In the genomic region with DNA sequence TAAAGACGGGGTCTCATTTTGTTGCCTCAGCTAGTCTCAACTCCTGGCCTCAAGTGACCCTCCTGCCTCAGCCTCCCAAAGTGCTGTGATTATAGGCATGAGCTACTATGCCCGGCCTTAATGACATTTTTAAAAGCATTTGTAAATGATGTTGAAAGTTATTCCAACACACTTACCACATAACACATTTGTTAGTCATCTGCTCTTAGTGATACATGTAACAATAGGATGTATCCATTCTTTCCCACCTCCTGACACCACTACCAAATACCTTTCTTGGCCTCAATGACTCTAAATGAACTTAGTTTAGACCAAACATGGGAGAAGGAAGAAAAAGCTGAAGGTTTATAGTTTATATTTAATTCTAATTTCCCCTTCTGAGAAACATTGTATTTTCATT, we compare ENCODE assay signal across 16 cellular contexts. TPM values are rescaled to one million over a fixed set of nuclear protein-coding genes. Genes with fewer than 3 reads are reported as not detected.
DNase-seq lines count a peak whose midpoint lies in the region; ATAC-seq and TF ChIP-seq lines count a peak whose summit lies in the region.
"Had no signal": no experiment of that assay in that cellular context is flagged by ENCODE, and none has a peak within 500 bp of the region (broad histone marks: within the 10 kb centered on the region; RNA-seq: fewer than 3 reads in every experiment).

No MANE protein-coding gene starts in this region.

- no peaks in the 10 kb centered on the region for H3K36me3 Mint-ChIP-seq in activated CD8-positive, alpha-beta T cell treated with anti-CD3 and anti-CD28 coated beads, Interleukin-2, amount 10 ng/mL, durations not matched to agents 7 days and 5 days (ENCODE audit: low read depth)
- H3K36me3 Mint-ChIP-seq: stimulated activated naive B cell treated with anti-CD40 and anti-IgM and Interleukin-4, amounts not matched to agents 10 μg/mL and 1 μg/mL and 100 μg/mL, for 72 hours had no signal

- intact Hi-C loops in IMR-90 (cut with micrococcal nuclease): no loop called here
- intact Hi-C loops in mammary epithelial cell (cut with micrococcal nuclease): no loop called here

- H4K20me1 ChIP-seq in BLaER1 treated with 17β-estradiol and CSF1 and Interleukin-3, amounts not matched to agents 10 nM and 100 nM: peaks cover 0 to 34% (median 5%) of the 10 kb centered on the region in 11 experiments; a peak in 8 of 22 replicates
- no peaks in the 10 kb centered on the region for H4K20me1 ChIP-seq in IMR-90 (ENCODE audit: insufficient read depth, low read length)
- H4K20me1 ChIP-seq in mammary epithelial cell (ENCODE audit: insufficient read depth, low read length): no peaks in the 10 kb centered on the region

- H3K4me2 ChIP-seq in BLaER1 treated with 17β-estradiol and CSF1 and Interleukin-3, amounts not matched to agents 10 nM and 100 nM: peak overlapping the region; percentile 39 to 86 (median 79); a peak in 21 of 22 replicates
- no peak overlapping the region for H3K4me2 ChIP-seq in IMR-90 (ENCODE audit: low read depth, low read length)
- no peak overlapping the region for H3K4me2 ChIP-seq in mammary epithelial cell (ENCODE audit: insufficient read depth, low read depth, low read length)

- H3K27ac Mint-ChIP-seq in activated CD8-positive, alpha-beta T cell treated with anti-CD3 and anti-CD28 coated beads, Interleukin-2, amount 10 ng/mL, durations not matched to agents 7 days and 5 days: no peak overlapping the region
- H3K27ac Mint-ChIP-seq: stimulated activated naive B cell treated with anti-CD40 and anti-IgM and Interleukin-4, amounts not matched to agents 10 μg/mL and 1 μg/mL and 100 μg/mL, for 72 hours had no signal

- no peak for TF ChIP-seq CTCF in IMR-90 (conservative IDR thresholded peaks at IDR 0.05; ENCODE audit: low read depth, low read length)
- no peak for TF ChIP-seq CTCF in mammary epithelial cell (conservative IDR thresholded peaks at IDR 0.05 in 1 of 2, IDR thresholded peaks at IDR 0.05 in 1 of 2; ENCODE audit: extremely low read depth in 1 of 2, insufficient read depth in 1 of 2, low read depth in 1 of 2, low read length in 2 of 2)

- no peak overlapping the region for H2AFZ ChIP-seq in IMR-90 (replicated peaks; ENCODE audit: low read length, poor library complexity)
- no peak overlapping the region for H2AFZ ChIP-seq in mammary epithelial cell (ENCODE audit: low read depth, low read length)

- ATAC-seq in IMR-90 (ENCODE audit: low read depth): no peak
- ATAC-seq in GM18519 (IDR thresholded peaks at IDR 0.05; ENCODE audit: low FRiP score, unreplicated experiment): no peak
- no peak for ATAC-seq in activated CD8-positive, alpha-beta T cell treated with anti-CD3 and anti-CD28 coated beads, Interleukin-2, amount 10 ng/mL, durations not matched to agents 7 days and 5 days

- peak overlapping the region; percentile 36; the same call in 1 of the 2 replicates for H3K18ac ChIP-seq in IMR-90 (ENCODE audit: low read depth, low read length)

- peak overlapping the region; percentile 48; the same call in 1 of the 2 replicates for H3K4ac ChIP-seq in IMR-90 (ENCODE audit: low read depth, low read length)

- H3K4me1 ChIP-seq in BLaER1 treated with 17β-estradiol and CSF1 and Interleukin-3, amounts not matched to agents 10 nM and 100 nM: peaks cover 49 to 63% (median 55%) of the 10 kb centered on the region in 10 experiments
- H3K4me1 ChIP-seq in IMR-90 (ENCODE audit: control insufficient read depth, insufficient read depth, low read length): peaks cover 20% of the 10 kb centered on the region
- H3K4me1 ChIP-seq in mammary epithelial cell (ENCODE audit: insufficient read depth, low read length): peaks cover 15% of the 10 kb centered on the region

- POLR2A ChIA-PET in IMR-90 (lab: Charles Lee; ENCODE audit: unreplicated experiment): no interaction called here
- POLR2A ChIA-PET in activated CD8-positive, alpha-beta T cell treated with anti-CD3 and anti-CD28 coated beads, Interleukin-2, amount 10 ng/mL, durations not matched to agents 7 days and 5 days (lab: Charles Lee): no interaction called here

- H3K9ac ChIP-seq in BLaER1 treated with 17β-estradiol and CSF1 and Interleukin-3, amounts not matched to agents 10 nM and 100 nM: peak overlapping the region in 4 of 11 experiments; percentile 15 to 49 (median 28); a peak in 3 of 22 replicates
- H3K9ac ChIP-seq in IMR-90 (ENCODE audit: low read depth, low read length): no peak overlapping the region
- no peak overlapping the region for H3K9ac ChIP-seq in mammary epithelial cell (ENCODE audit: insufficient read depth, low read length)

- H3K27me3 Mint-ChIP-seq in activated CD8-positive, alpha-beta T cell treated with anti-CD3 and anti-CD28 coated beads, Interleukin-2, amount 10 ng/mL, durations not matched to agents 7 days and 5 days (ENCODE audit: low read depth): peaks cover 4% of the 10 kb centered on the region

- H3K9me3 Mint-ChIP-seq in activated CD8-positive, alpha-beta T cell treated with anti-CD3 and anti-CD28 coated beads, Interleukin-2, amount 10 ng/mL, durations not matched to agents 7 days and 5 days (ENCODE audit: insufficient read depth): no peaks in the 10 kb centered on the region

- peak overlapping the region; percentile 42 to 50; a peak in 2 of 4 replicates for H4K8ac ChIP-seq in IMR-90 (ENCODE audit: low read depth in 2 of 2, low read length in 2 of 2)

- H2BK120ac ChIP-seq in IMR-90 (ENCODE audit: low read depth, low read length): 0 out of 2 replicates have a peak overlapping the region, but pooled peaks have one; percentile 89

- BruUV-seq in IMR-90 (replicated peaks; lab: Mats Ljungman, UMichigan) (no TSS peak), mammary epithelial cell (replicated peaks; lab: Mats Ljungman, UMichigan) (no TSS peak)

- H3K4me3 ChIP-seq in BLaER1 treated with 17β-estradiol and CSF1 and Interleukin-3, amounts not matched to agents 10 nM and 100 nM: no peak overlapping the region
- H3K4me3 ChIP-seq in IMR-90 (ENCODE audit: insufficient read depth, low read depth, low read length) (no peak overlapping the region), mammary epithelial cell (replicated peaks in 1 of 3; ENCODE audit: insufficient read depth in 1 of 3, low read depth in 2 of 3, low read length in 3 of 3) (no peak overlapping the region)

- no peaks in the 10 kb centered on the region for H3K4me1 Mint-ChIP-seq in activated CD8-positive, alpha-beta T cell treated with anti-CD3 and anti-CD28 coated beads, Interleukin-2, amount 10 ng/mL, durations not matched to agents 7 days and 5 days (ENCODE audit: low read depth)

- no peak for TF ChIP-seq RAD21 in IMR-90 (IDR thresholded peaks at IDR 0.05; ENCODE audit: low read length)

- H3K4me3 Mint-ChIP-seq in activated CD8-positive, alpha-beta T cell treated with anti-CD3 and anti-CD28 coated beads, Interleukin-2, amount 10 ng/mL, durations not matched to agents 7 days and 5 days: no peak overlapping the region
- H3K4me3 Mint-ChIP-seq: stimulated activated naive B cell treated with anti-CD40 and anti-IgM and Interleukin-4, amounts not matched to agents 10 μg/mL and 1 μg/mL and 100 μg/mL, for 72 hours had no signal

- dilution Hi-C loops in IMR-90 (cut with HindIII; ENCODE audit: low sequenced_read_pairs, unreplicated experiment): no loop called here
- dilution Hi-C loops in mammary epithelial cell (cut with HindIII; ENCODE audit: low sequenced_read_pairs): no loop called here

- peaks cover 60% of the 10 kb centered on the region for H3K9me1 ChIP-seq in IMR-90 (ENCODE audit: insufficient read depth, low read length)

- in situ Hi-C loops in IMR-90 (cut with MboI; ENCODE audit: low sequenced_read_pairs): no loop called here
- in situ Hi-C loops in mammary epithelial cell (cut with MboI; ENCODE audit: low sequenced_read_pairs in 2 of 2): no loop called here

- peak overlapping the region; percentile 86; the same call in 1 of the 2 replicates for H2BK20ac ChIP-seq in IMR-90 (ENCODE audit: low read depth, low read length)

- CTCF ChIA-PET in IMR-90 (lab: Yijun Ruan, JAX) (interaction anchor here (1.2 kb wide), 1 partner anchor 10 kb away, joined by 3 read pairs; no protein-coding TSS in a partner anchor), mammary epithelial cell (lab: Charles Lee; ENCODE audit: low non-redundant PET) (no interaction called here)
- CTCF ChIA-PET in activated CD8-positive, alpha-beta T cell treated with anti-CD3 and anti-CD28 coated beads, Interleukin-2, amount 10 ng/mL, durations not matched to agents 7 days and 5 days (lab: Charles Lee): interaction anchor here (1.2 to 1.3 kb wide), 2 partner anchors 19 to 199 kb away, joined by 3 to 4 read pairs; no protein-coding TSS in a partner anchor

- no peak overlapping the region for H3K23ac ChIP-seq in IMR-90 (ENCODE audit: low read depth, low read length)

- no CpG with 5 or more reads among the region's 2 CpGs for WGBS in IMR-90 (ENCODE audit: extremely low coverage in 2 of 2, insufficient read length in 1 of 2), 2 experiments
- 50% methylated on average over 2 of the region's 2 CpGs for WGBS in mammary epithelial cell (ENCODE audit: low coverage, missing lambda C conversion rate)

- TF ChIP-seq POLR2A in IMR-90 (IDR thresholded peaks at IDR 0.05; ENCODE audit: low read depth, low read length): no peak

- peak overlapping the region in 10 of 11 experiments; percentile 20 to 68 (median 55); a peak in 17 of 22 replicates for H3K27ac ChIP-seq in BLaER1 treated with 17β-estradiol and CSF1 and Interleukin-3, amounts not matched to agents 10 nM and 100 nM
- H3K27ac ChIP-seq in IMR-90 (ENCODE audit: insufficient read depth, low read length) (peak overlapping the region; percentile 24; the same call in 1 of the 2 replicates), mammary epithelial cell (ENCODE audit: insufficient read depth, low read depth, low read length) (peak overlapping the region; percentile 4)

- H4K5ac ChIP-seq in IMR-90 (ENCODE audit: low read depth, low read length): 0 out of 2 replicates have a peak overlapping the region, but pooled peaks have one; percentile 8

- no peaks in the 10 kb centered on the region for H3K36me3 ChIP-seq in BLaER1 treated with 17β-estradiol and CSF1 and Interleukin-3, amounts not matched to agents 10 nM and 100 nM
- no peaks in the 10 kb centered on the region for H3K36me3 ChIP-seq in IMR-90 (ENCODE audit: control insufficient read depth, insufficient read depth, low read length)
- H3K36me3 ChIP-seq in mammary epithelial cell (ENCODE audit: insufficient read depth, low read length): no peaks in the 10 kb centered on the region

- peak overlapping the region; percentile 90; the same call in 1 of the 3 replicates for H2BK15ac ChIP-seq in IMR-90 (ENCODE audit: low read depth, low read length)

- H3K79me2 ChIP-seq in mammary epithelial cell (ENCODE audit: insufficient read depth, low read length): no peaks in the 10 kb centered on the region

- H3K9me3 ChIP-seq in BLaER1 treated with 17β-estradiol and CSF1 and Interleukin-3, amounts not matched to agents 10 nM and 100 nM (replicated peaks in 1 of 11): peaks cover 0 to 20% (median 5%) of the 10 kb centered on the region in 11 experiments; a peak in 7 of 22 replicates
- H3K9me3 ChIP-seq in IMR-90 (ENCODE audit: control insufficient read depth, insufficient read depth, low read length): no peaks in the 10 kb centered on the region
- no peaks in the 10 kb centered on the region for H3K9me3 ChIP-seq in mammary epithelial cell (replicated peaks; ENCODE audit: insufficient read depth, low read length)

- no peak overlapping the region for H3K56ac ChIP-seq in IMR-90 (ENCODE audit: extremely low read depth, insufficient read depth, low read length)

- H3K14ac ChIP-seq in IMR-90 (replicated peaks; ENCODE audit: low read depth, low read length): peak overlapping the region; percentile 30; the same call in 1 of the 2 replicates

- H3K27me3 ChIP-seq in BLaER1 treated with 17β-estradiol and CSF1 and Interleukin-3, amounts not matched to agents 10 nM and 100 nM: peaks cover 0 to 35% (median 0%) of the 10 kb centered on the region in 11 experiments; a peak in 5 of 22 replicates
- H3K27me3 ChIP-seq in IMR-90 (ENCODE audit: control insufficient read depth, insufficient read depth, low read length): no peaks in the 10 kb centered on the region
- no peaks in the 10 kb centered on the region for H3K27me3 ChIP-seq in mammary epithelial cell (ENCODE audit: insufficient read depth, low read length)

- H2AK5ac ChIP-seq in IMR-90 (ENCODE audit: low read depth, low read length): peak overlapping the region; percentile 44

- H2AK9ac ChIP-seq in IMR-90 (replicated peaks; ENCODE audit: low read depth, low read length, poor library complexity): no peak overlapping the region

- H3K79me1 ChIP-seq in IMR-90 (ENCODE audit: low read depth in 1 of 2, low read length in 2 of 2): peaks cover 0 to 23% of the 10 kb centered on the region in 2 experiments; a peak in 2 of 4 replicates

- H2BK5ac ChIP-seq in IMR-90 (ENCODE audit: low read depth, low read length, poor library complexity, severe bottlenecking): no peak overlapping the region

- H4K91ac ChIP-seq in IMR-90 (ENCODE audit: insufficient read depth, low read depth, low read length): no peak overlapping the region

- DNase-seq in IMR-90 (peak; percentile 49), mammary epithelial cell (peak; percentile 58), kidney tubule cell (ENCODE audit: low spot score) (peak; percentile 81), DMS114 treated with DMSO at 0.1 percent for 48 hours (lab: John Stamatoyannopoulos, UW; ENCODE audit: unreplicated experiment) (no peak)
- no peak for DNase-seq in activated naive CD4-positive, alpha-beta T cell treated with Interleukin-2 at 50 U/mL for 16 hours
- no peak for DNase-seq in activated CD8-positive, alpha-beta T cell treated with anti-CD3 and anti-CD28 coated beads, Interleukin-2, amount 10 ng/mL, durations not matched to agents 7 days and 5 days
- DNase-seq: activated gamma-delta T cell; C1 segment of cervical spinal cord; DND-41; H7; midbrain; occipital lobe; stimulated activated naive B cell treated with anti-CD40 and anti-IgM and Interleukin-4, amounts not matched to agents 10 μg/mL and 1 μg/mL and 100 μg/mL, for 72 hours had no signal

RNA-seq across cellular contexts. Expression of a gene that starts 59.8 kb away (rescaled TPM):
- total RNA-seq in IMR-90 (2012; rRNA removed) (0.28 and 0.36 TPM in 2 replicates), mammary epithelial cell (under 1 TPM in 1 of 2 donors, not detected in 1; 0.33 TPM)
- polyA plus RNA-seq in IMR-90 (2012; rRNA removed) (0.27 and 0.32 TPM in 2 replicates), mammary epithelial cell (0.08 TPM)
- 0.50 and 0.54 TPM in 2 replicates for polyA plus RNA-seq in IMR-90 (2012; cell fraction: cytosol; rRNA removed)
- 0.35 and 1.4 TPM in 2 replicates for polyA plus RNA-seq in IMR-90 (2012; cell fraction: nucleus; rRNA removed; ENCODE audit: low replicate concordance)
- not detected for polyA minus RNA-seq in mammary epithelial cell
- total RNA-seq in activated CD8-positive, alpha-beta T cell treated with anti-CD3 and anti-CD28 coated beads, Interleukin-2, amount 10 ng/mL, durations not matched to agents 7 days and 5 days: not detected
- total RNA-seq: SK-MEL-5 had no signal

Comparison
In these comparisons a context has a peak if more than half of its experiments do, and no peak if none do; other contexts are left out.
1. H3K27ac ChIP-seq: peak in every context shown above with its lines; median percentile 55 in BLaER1 treated with 17β-estradiol and CSF1 and Interleukin-3, amounts not matched to agents 10 nM and 100 nM; 24 in IMR-90; 4 in mammary epithelial cell.
2. H3K4me2 ChIP-seq: peak in BLaER1 treated with 17β-estradiol and CSF1 and Interleukin-3, amounts not matched to agents 10 nM and 100 nM (11 of 11); none in IMR-90 (single experiment) and mammary epithelial cell (single experiment).
3. DNase-seq: peak in IMR-90 (single experiment), mammary epithelial cell (single experiment) and kidney tubule cell (single experiment); none in activated naive CD4-positive, alpha-beta T cell treated with Interleukin-2 at 50 U/mL for 16 hours (single experiment), activated CD8-positive, alpha-beta T cell treated with anti-CD3 and anti-CD28 coated beads, Interleukin-2, amount 10 ng/mL, durations not matched to agents 7 days and 5 days (single experiment) and DMS114 treated with DMSO at 0.1 percent for 48 hours (single experiment).